In the genomic region with DNA sequence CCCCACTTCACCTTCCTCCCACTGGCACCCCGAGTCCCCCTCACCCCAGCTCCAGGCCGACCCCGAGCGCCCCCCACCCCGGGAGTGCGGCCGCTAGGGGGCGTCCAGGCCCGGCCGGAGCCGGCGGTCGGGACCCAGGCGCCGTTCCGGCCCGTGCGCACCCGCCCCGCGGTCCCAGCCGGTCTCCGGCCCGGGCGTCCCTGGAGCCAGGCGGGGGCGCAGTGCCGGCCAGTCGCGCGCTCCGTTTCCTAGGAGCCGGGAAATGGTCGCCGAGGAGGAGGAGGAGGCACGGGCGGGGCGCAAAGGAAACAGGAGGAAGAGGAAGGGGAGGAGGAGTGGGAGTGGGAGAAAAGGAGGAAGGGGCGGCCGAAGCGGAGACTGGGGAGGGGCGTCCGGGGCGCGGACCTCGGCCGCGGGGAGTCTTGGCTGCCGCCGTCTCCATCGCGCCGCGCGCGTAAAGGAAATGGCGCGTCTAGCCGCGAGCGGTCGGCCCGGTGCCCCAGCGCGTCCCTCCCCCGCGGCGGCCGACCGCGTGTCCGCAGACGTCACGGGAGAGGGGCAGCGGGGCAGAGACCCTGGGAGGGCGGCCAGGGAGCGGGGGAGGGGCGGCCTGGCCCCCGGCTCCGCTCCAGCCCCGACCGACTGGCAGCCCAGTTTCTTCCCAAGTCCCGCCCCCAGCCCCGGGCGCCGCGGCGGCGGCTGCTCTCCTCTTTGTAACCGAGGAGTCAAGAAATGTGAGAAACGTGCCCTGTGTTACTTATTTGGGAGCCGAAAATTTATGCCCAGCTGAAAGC, we compare ENCODE assay signal across 8 cellular contexts. TPM values are rescaled to one million over a fixed set of nuclear protein-coding genes. Genes with fewer than 3 reads are reported as not detected.
DNase-seq lines count a peak whose midpoint lies in the region; ATAC-seq and TF ChIP-seq lines count a peak whose summit lies in the region.

No MANE protein-coding gene starts in this region.

- no peaks in the 10 kb centered on the region for H3K36me3 ChIP-seq in thyroid gland

- H3K36me3 Mint-ChIP-seq in CD14-positive monocyte: peaks cover 10 to 20% of the 10 kb centered on the region in 2 donors
- no peaks in the 10 kb centered on the region for H3K36me3 Mint-ChIP-seq in activated T-helper 17 cell treated with anti-CD3 and anti-CD28 coated beads, Interleukin-2, amount 50 U/mL, for 72 hours (ENCODE audit: low read depth)
- no peaks in the 10 kb centered on the region for H3K36me3 Mint-ChIP-seq in naive thymus-derived CD8-positive, alpha-beta T cell

- peak overlapping the region; percentile 76 for H3K4me3 ChIP-seq in fibroblast of pulmonary artery (replicated peaks; ENCODE audit: low read depth, low read length)
- peak overlapping the region; percentile 5 to 75 (median 61) for H3K4me3 ChIP-seq in thyroid gland (replicated peaks in 1 of 3)

- peak; percentile 97 for TF ChIP-seq CTCF in CD14-positive monocyte (IDR thresholded peaks at IDR 0.05)
- TF ChIP-seq CTCF in fibroblast of pulmonary artery (IDR thresholded peaks at IDR 0.05; ENCODE audit: low read length, missing control alignments): peak; percentile 28
- TF ChIP-seq CTCF in thyroid gland (IDR thresholded peaks at IDR 0.05): peak in 5 of 6 experiments; percentile 55 to 95 (median 78)

- H3K4me3 Mint-ChIP-seq in CD14-positive monocyte: peak overlapping the region; percentile 89 to 92
- H3K4me3 Mint-ChIP-seq in activated T-helper 17 cell treated with anti-CD3 and anti-CD28 coated beads, Interleukin-2, amount 50 U/mL, for 72 hours: peak overlapping the region; percentile 58
- peak overlapping the region; percentile 42 to 77 (median 62) for H3K4me3 Mint-ChIP-seq in naive thymus-derived CD8-positive, alpha-beta T cell

- H3K9me3 ChIP-seq in thyroid gland: no peaks in the 10 kb centered on the region

- H3K27ac Mint-ChIP-seq in CD14-positive monocyte: peak overlapping the region in 6 of 7 donors; percentile 82 to 93 (median 90)
- H3K27ac Mint-ChIP-seq in activated T-helper 17 cell treated with anti-CD3 and anti-CD28 coated beads, Interleukin-2, amount 50 U/mL, for 72 hours: no peak overlapping the region
- H3K27ac Mint-ChIP-seq in naive thymus-derived CD8-positive, alpha-beta T cell: no peak overlapping the region

- peak overlapping the region; percentile 88 to 98 (median 98) for H3K27ac ChIP-seq in thyroid gland

- H3K27me3 ChIP-seq in thyroid gland: no peaks in the 10 kb centered on the region

- H3K27me3 Mint-ChIP-seq in CD14-positive monocyte (ENCODE audit: low read depth in 3 of 3): peaks cover 5 to 13% (median 12%) of the 10 kb centered on the region in 3 donors
- H3K27me3 Mint-ChIP-seq in activated T-helper 17 cell treated with anti-CD3 and anti-CD28 coated beads, Interleukin-2, amount 50 U/mL, for 72 hours: peaks cover 12% of the 10 kb centered on the region
- peaks cover 16 to 65% (median 33%) of the 10 kb centered on the region in 5 donors for H3K27me3 Mint-ChIP-seq in naive thymus-derived CD8-positive, alpha-beta T cell

- peaks cover 17% of the 10 kb centered on the region for H3K4me1 Mint-ChIP-seq in CD14-positive monocyte
- no peaks in the 10 kb centered on the region for H3K4me1 Mint-ChIP-seq in activated T-helper 17 cell treated with anti-CD3 and anti-CD28 coated beads, Interleukin-2, amount 50 U/mL, for 72 hours
- H3K4me1 Mint-ChIP-seq in naive thymus-derived CD8-positive, alpha-beta T cell: peaks cover 0 to 9% (median 2%) of the 10 kb centered on the region in 4 donors

- DNase-seq in CD14-positive monocyte (ENCODE audit: low spot score): no peak
- DNase-seq in NOMO-1 treated with DMSO at 0.1 percent for 48 hours (lab: John Stamatoyannopoulos, UW; ENCODE audit: unreplicated experiment): peak; percentile 67
- DNase-seq in fibroblast of pulmonary artery (ENCODE audit: low read depth): peak; percentile 90
- DNase-seq in naive thymus-derived CD8-positive, alpha-beta T cell: peak in 4 of 10 donors; percentile 13 to 58 (median 34)
- peak; percentile 84 to 86 for DNase-seq in thyroid gland

- POLR2A ChIA-PET in naive thymus-derived CD8-positive, alpha-beta T cell (lab: Charles Lee): no interaction called here

- WGBS in thyroid gland, 2 donors: 0 to 1% methylated on average over 55 to 69 of the region's 92 CpGs

- H3K4me1 ChIP-seq in thyroid gland: peaks cover 22 to 24% of the 10 kb centered on the region in 2 donors

- peaks cover 0 to 2% (median 0%) of the 10 kb centered on the region in 7 donors for H3K9me3 Mint-ChIP-seq in CD14-positive monocyte
- no peaks in the 10 kb centered on the region for H3K9me3 Mint-ChIP-seq in activated T-helper 17 cell treated with anti-CD3 and anti-CD28 coated beads, Interleukin-2, amount 50 U/mL, for 72 hours
- H3K9me3 Mint-ChIP-seq in naive thymus-derived CD8-positive, alpha-beta T cell: no peaks in the 10 kb centered on the region

- peak; percentile 55 for ATAC-seq in HG02642 (IDR thresholded peaks at IDR 0.05; ENCODE audit: poor library complexity, unreplicated experiment)
- ATAC-seq in activated T-helper 17 cell treated with anti-CD3 and anti-CD28 coated beads, Interleukin-2, amount 50 U/mL, for 72 hours (replicated peaks): peak; percentile 74
- ATAC-seq in naive thymus-derived CD8-positive, alpha-beta T cell: peak in 1 of 2 donors; percentile 63
- no peak for ATAC-seq in HG03175 (IDR thresholded peaks at IDR 0.05; ENCODE audit: unreplicated experiment)

- intact Hi-C loops in CD14-positive monocyte (cut with micrococcal nuclease): loop anchor here (1.0 to 5.0 kb wide), 3 partner anchors 25 to 202 kb away; no protein-coding TSS in a partner anchor
- intact Hi-C loops in thyroid gland (cut with DNase I): no loop called here

- peak; percentile 1 to 84 for TF ChIP-seq POLR2A in thyroid gland (IDR thresholded peaks at IDR 0.05)

RNA-seq across cellular contexts. Expression of a gene that starts 1.1 kb away (rescaled TPM):
- 1 to 10 TPM; 1.6 to 2.1 TPM for polyA plus RNA-seq in CD14-positive monocyte
- 10 to 100 TPM in 1 of 2 donors, 1 to 10 TPM in 1; 8.4 to 11.7 TPM for total RNA-seq in activated T-helper 17 cell treated with anti-CD3 and anti-CD28 coated beads, Interleukin-2, amount 50 U/mL, for 72 hours
- under 1 TPM; 0.16 to 0.21 TPM for total RNA-seq in naive thymus-derived CD8-positive, alpha-beta T cell
- polyA plus RNA-seq in naive thymus-derived CD8-positive, alpha-beta T cell: not detected
- total RNA-seq in thyroid gland: 10 to 100 TPM; 28.4 to 97.1 (median 50.3) TPM

Comparison
In these comparisons a context has a peak if more than half of its experiments do, and no peak if none do; other contexts are left out.
1. H3K27ac Mint-ChIP-seq: peak in CD14-positive monocyte (6 of 7); none in activated T-helper 17 cell treated with anti-CD3 and anti-CD28 coated beads, Interleukin-2, amount 50 U/mL, for 72 hours (single experiment) and naive thymus-derived CD8-positive, alpha-beta T cell (0 of 10).
2. CTCF ChIP-seq: peak in every context shown above with its lines; median percentile 97 in CD14-positive monocyte; 78 in thyroid gland; 28 in fibroblast of pulmonary artery.
3. RNA of a gene that starts 1.1 kb away (total RNA-seq): 28.4 to 97.1 TPM in thyroid gland and 8.4 to 11.7 TPM in activated T-helper 17 cell treated with anti-CD3 and anti-CD28 coated beads, Interleukin-2, amount 50 U/mL, for 72 hours; 0.16 to 0.21 TPM in naive thymus-derived CD8-positive, alpha-beta T cell; every median in the first group is over 4 times any median in the second.
4. Peak in every context shown above with its lines, with median percentiles within 50 percentile points of each other: H3K4me3 Mint-ChIP-seq.